In the genomic region with DNA sequence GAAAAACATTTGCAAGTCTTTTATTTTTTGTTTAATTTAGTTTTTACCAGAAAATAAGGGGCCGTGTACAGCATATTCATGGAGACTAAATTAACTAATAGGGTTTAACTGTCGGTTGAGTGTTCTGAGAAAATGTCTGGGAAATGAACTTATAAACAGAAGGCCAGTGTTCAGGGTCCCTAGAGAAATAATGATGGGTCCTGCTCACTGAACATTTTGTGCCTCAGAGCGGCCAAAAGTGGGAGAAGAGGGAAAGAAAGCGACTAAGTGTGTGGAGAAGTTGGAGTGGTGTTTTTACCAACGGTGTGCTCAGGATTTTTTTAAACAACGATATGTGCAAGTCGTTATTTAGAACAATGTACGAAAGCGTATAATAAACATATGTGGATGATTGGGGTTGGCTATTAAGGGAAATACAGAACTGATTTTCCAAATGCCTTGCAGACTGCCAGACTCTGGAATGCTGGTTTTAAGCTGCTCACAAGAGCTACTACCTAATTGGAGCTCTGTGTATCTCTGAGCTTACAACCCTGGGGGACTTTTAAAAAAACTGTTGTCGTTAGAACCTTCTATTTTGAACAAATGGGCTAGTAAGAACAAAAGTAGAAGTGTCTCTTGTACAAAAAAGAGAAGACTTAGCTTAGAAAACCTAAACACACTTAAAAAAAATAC, we compare ENCODE assay signal across 11 cellular contexts.
DNase-seq lines count a peak whose midpoint lies in the region; ATAC-seq and TF ChIP-seq lines count a peak whose summit lies in the region.
"Had no signal": no experiment of that assay in that cellular context is flagged by ENCODE, and none has a peak within 500 bp of the region (broad histone marks: within the 10 kb centered on the region; RNA-seq: fewer than 3 reads in every experiment).

No MANE protein-coding gene starts in this region.

- H3K9me3 ChIP-seq in A673 (ENCODE audit: low read depth, low read length, poor library complexity, severe bottlenecking): no peaks in the 10 kb centered on the region

- intact Hi-C loops in A673 (cut with micrococcal nuclease; ENCODE audit: unreplicated experiment): loop anchor here (5.0 kb wide), 1 partner anchor 97 kb away; no protein-coding TSS in a partner anchor

- no peaks in the 10 kb centered on the region for H3K36me3 ChIP-seq in A673 (ENCODE audit: insufficient read depth, low read length, poor library complexity, severe bottlenecking)

- H3K4me3 Mint-ChIP-seq in osteocyte (ENCODE audit: unreplicated experiment): peak overlapping the region; percentile 54
- H3K4me3 Mint-ChIP-seq: CD4-positive, alpha-beta T cell had no signal

- no peaks in the 10 kb centered on the region for H3K9me3 Mint-ChIP-seq in osteocyte (ENCODE audit: unreplicated experiment)
- H3K9me3 Mint-ChIP-seq: CD4-positive, alpha-beta T cell had no signal

- no peak for ATAC-seq in HG03196 (IDR thresholded peaks at IDR 0.05; ENCODE audit: unreplicated experiment)
- no peak for ATAC-seq in HG02981 (IDR thresholded peaks at IDR 0.05; ENCODE audit: unreplicated experiment)

- peaks cover 49% of the 10 kb centered on the region for H3K4me1 ChIP-seq in A673 (ENCODE audit: insufficient read depth, low read length, poor library complexity, severe bottlenecking)

- H3K4me1 Mint-ChIP-seq in osteocyte (ENCODE audit: unreplicated experiment): peaks cover 74% of the 10 kb centered on the region

- DNase-seq in A673 (ENCODE audit: low spot score): peak; percentile 46
- peak; percentile 32 for DNase-seq in RPMI7951 (ENCODE audit: low read depth)
- peak; percentile 64 for DNase-seq in fibroblast of the aortic adventitia (ENCODE audit: low read depth)
- no peak for DNase-seq in osteocyte (ENCODE audit: extremely low spot score, unreplicated experiment)
- DNase-seq in COLO668 (lab: John Stamatoyannopoulos, UW; ENCODE audit: unreplicated experiment): no peak
- DNase-seq in NCI-H1105 treated with DMSO at 0.1 percent for 48 hours (lab: John Stamatoyannopoulos, UW): no peak
- DNase-seq: activated CD4-positive, alpha-beta T cell treated with anti-CD3 and anti-CD28 coated beads for 48 hours; CD4-positive, alpha-beta T cell; stimulated activated CD8-positive, alpha-beta memory T cell treated with anti-CD3 and anti-CD28 coated beads, Interleukin-4, amount 100 ng/mL, for 48 hours had no signal

- no peaks in the 10 kb centered on the region for H3K27me3 ChIP-seq in A673 (replicated peaks; ENCODE audit: insufficient read depth, low read depth, low read length, poor library complexity)

- BruUV-seq in A673 (replicated peaks; lab: Mats Ljungman, UMichigan): no TSS peak

- no peak overlapping the region for H3K4me3 ChIP-seq in A673 (ENCODE audit: low read depth, low read length, poor library complexity, severe bottlenecking)
- H3K4me3 ChIP-seq in fibroblast of the aortic adventitia (ENCODE audit: low read depth, low read length): no peak overlapping the region

- POLR2A ChIA-PET in A673 (lab: Charles Lee; ENCODE audit: low non-redundant PET): no interaction called here

- no peaks in the 10 kb centered on the region for H3K27me3 Mint-ChIP-seq in osteocyte (ENCODE audit: unreplicated experiment)
- H3K27me3 Mint-ChIP-seq: CD4-positive, alpha-beta T cell had no signal

- CTCF ChIA-PET in A673 (lab: Charles Lee): no interaction called here

- H3K27ac ChIP-seq in A673 (ENCODE audit: low read depth, low read length, poor library complexity, severe bottlenecking): peak overlapping the region; percentile 83

- H3K36me3 Mint-ChIP-seq in osteocyte (ENCODE audit: unreplicated experiment): peaks cover 3% of the 10 kb centered on the region

- peak overlapping the region; percentile 92 for H3K27ac Mint-ChIP-seq in osteocyte (ENCODE audit: unreplicated experiment)
- H3K27ac Mint-ChIP-seq: CD4-positive, alpha-beta T cell had no signal

- TF ChIP-seq CTCF in A673 (conservative IDR thresholded peaks at IDR 0.05; ENCODE audit: low read depth, low read length): no peak
- TF ChIP-seq CTCF in fibroblast of the aortic adventitia (IDR thresholded peaks at IDR 0.05; ENCODE audit: insufficient read depth, low read length): no peak
- TF ChIP-seq CTCF in osteocyte (IDR thresholded peaks at IDR 0.05): no peak

Comparison
In these comparisons a context has a peak if more than half of its experiments do, and no peak if none do; other contexts are left out.
1. DNase-seq: peak in A673 (single experiment), RPMI7951 (single experiment) and fibroblast of the aortic adventitia (single experiment); none in osteocyte (single experiment), COLO668 (single experiment) and NCI-H1105 treated with DMSO at 0.1 percent for 48 hours (single experiment).